32 cellular contexts compared by ENCODE assay signal in genomic region chr1:169064103-169064502, GRCh38.
"Had no signal": no experiment of that assay in that cellular context is flagged by ENCODE, and none has a peak within 500 bp of the region (broad histone marks: within the 10 kb centered on the region; RNA-seq: fewer than 3 reads in every experiment).

No MANE protein-coding gene starts in this region.

- H3K4me1 Mint-ChIP-seq: brain had no signal

- H3K4me3 ChIP-seq: ascending aorta, breast epithelium, cardiac muscle cell, colonic mucosa, esophagus squamous epithelium, gastroesophageal sphincter, heart right ventricle had no signal

- H3K36me3 ChIP-seq: ascending aorta, breast epithelium, cardiac muscle cell, colonic mucosa, esophagus squamous epithelium, gastroesophageal sphincter, heart right ventricle had no signal

- DNase-seq: activated CD4-positive, alpha-beta memory T cell treated with anti-CD3 and anti-CD28 coated beads for 36 hours; activated CD4-positive, alpha-beta T cell treated with anti-CD3 and anti-CD28 coated beads for 1 hour; activated CD4-positive, alpha-beta T cell treated with anti-CD3 and anti-CD28 coated beads for 4 hours; activated CD4-positive, alpha-beta T cell treated with anti-CD3 and anti-CD28 coated beads, Interleukin-2, amount 50 U/mL, for 1 hour; activated CD8-positive, alpha-beta memory T cell treated with anti-CD3 and anti-CD28 coated beads, Interleukin-2, amount 10 ng/mL, durations not matched to agents 7 days and 5 days; activated CD8-positive, alpha-beta memory T cell treated with anti-CD3 and anti-CD28 coated beads, Interleukin-2, amount 50 U/mL, for 4 hours; activated CD8-positive, alpha-beta T cell treated with anti-CD3 and anti-CD28 coated beads, Interleukin-2, amount 10 ng/mL, durations not matched to agents 7 days and 5 days; activated effector memory CD4-positive, alpha-beta T cell treated with anti-CD3 and anti-CD28 coated beads, Interleukin-2, amount 50 U/mL, for 16 hours; activated naive CD4-positive, alpha-beta T cell; activated naive CD4-positive, alpha-beta T cell treated with anti-CD3 and anti-CD28 coated beads, Interleukin-2, amount 10 ng/mL, durations not matched to agents 7 days and 5 days; activated naive CD8-positive, alpha-beta T cell treated with anti-CD3 and anti-CD28 coated beads, Interleukin-2, amount 10 ng/mL, durations not matched to agents 7 days and 5 days; activated T-cell treated with anti-CD3 and anti-CD28 coated beads, Interleukin-2, amount 50 U/mL, for 1 hour; activated T-cell treated with anti-CD3 and anti-CD28 coated beads, Interleukin-2, amount 50 U/mL, for 48 hours; central memory CD4-positive, alpha-beta T cell; cerebellar nuclear complex; colonic mucosa; effector CD8-positive, alpha-beta T cell; endodermal cell; erythroblast; esophagus squamous epithelium; foreskin melanocyte; heart right ventricle; T-helper 1 cell; T-helper 2 cell had no signal

- H3K27ac ChIP-seq: ascending aorta, breast epithelium, cardiac muscle cell, colonic mucosa, esophagus squamous epithelium, gastroesophageal sphincter, heart right ventricle had no signal

- H3K4me1 ChIP-seq: ascending aorta, breast epithelium, colonic mucosa, gastroesophageal sphincter had no signal

- H3K27me3 Mint-ChIP-seq: activated CD4-positive, alpha-beta memory T cell treated with anti-CD3 and anti-CD28 coated beads for 36 hours; activated CD8-positive, alpha-beta memory T cell treated with anti-CD3 and anti-CD28 coated beads, Interleukin-2, amount 10 ng/mL, durations not matched to agents 7 days and 5 days; activated naive CD8-positive, alpha-beta T cell treated with anti-CD3 and anti-CD28 coated beads, Interleukin-2, amount 10 ng/mL, durations not matched to agents 7 days and 5 days had no signal

- H3K27me3 ChIP-seq: ascending aorta, breast epithelium, cardiac muscle cell, colonic mucosa, esophagus squamous epithelium, gastroesophageal sphincter, heart right ventricle had no signal

- H3K9me3 ChIP-seq: colonic mucosa had no signal

- ATAC-seq: activated CD8-positive, alpha-beta memory T cell treated with anti-CD3 and anti-CD28 coated beads, Interleukin-2, amount 10 ng/mL, durations not matched to agents 7 days and 5 days; activated CD8-positive, alpha-beta T cell treated with anti-CD3 and anti-CD28 coated beads, Interleukin-2, amount 10 ng/mL, durations not matched to agents 7 days and 5 days; activated naive CD4-positive, alpha-beta T cell treated with anti-CD3 and anti-CD28 coated beads, Interleukin-2, amount 50 U/mL, for 72 hours; gastroesophageal sphincter; heart right ventricle had no signal

- H3K27ac Mint-ChIP-seq: activated CD4-positive, alpha-beta memory T cell treated with anti-CD3 and anti-CD28 coated beads for 36 hours; activated CD8-positive, alpha-beta memory T cell treated with anti-CD3 and anti-CD28 coated beads, Interleukin-2, amount 10 ng/mL, durations not matched to agents 7 days and 5 days; activated CD8-positive, alpha-beta T cell treated with anti-CD3 and anti-CD28 coated beads, Interleukin-2, amount 10 ng/mL, durations not matched to agents 7 days and 5 days; activated naive CD4-positive, alpha-beta T cell treated with anti-CD3 and anti-CD28 coated beads, Interleukin-2, amount 10 ng/mL, durations not matched to agents 7 days and 5 days; activated naive CD4-positive, alpha-beta T cell treated with anti-CD3 and anti-CD28 coated beads, Interleukin-2, amount 50 U/mL, for 72 hours; activated naive CD8-positive, alpha-beta T cell treated with anti-CD3 and anti-CD28 coated beads, Interleukin-2, amount 10 ng/mL, durations not matched to agents 7 days and 5 days; activated T-helper 1 cell treated with anti-CD3 and anti-CD28 coated beads, Interleukin-12 subunit alpha, Interleukin-12 subunit beta, Interleukin-2, Interleukin-4 antibody, amounts not matched to agents 30 ng/mL and 10 ng/mL and 1 ng/mL, durations not matched to agents 14 hours and 24 hours and 36 hours; activated T-helper 2 cell treated with anti-CD3 and anti-CD28 coated beads, Interferon-gamma antibody, Interleukin-2, Interleukin-4, amounts not matched to agents 10 μg/mL and 5 μg/mL and 100 μg/mL, durations not matched to agents 14 hours and 24 hours and 36 hours; brain; endodermal cell had no signal

- H3K4me3 Mint-ChIP-seq: activated CD4-positive, alpha-beta memory T cell treated with anti-CD3 and anti-CD28 coated beads for 36 hours; activated CD8-positive, alpha-beta memory T cell treated with anti-CD3 and anti-CD28 coated beads, Interleukin-2, amount 10 ng/mL, durations not matched to agents 7 days and 5 days; activated CD8-positive, alpha-beta T cell treated with anti-CD3 and anti-CD28 coated beads, Interleukin-2, amount 10 ng/mL, durations not matched to agents 7 days and 5 days; activated naive CD4-positive, alpha-beta T cell treated with anti-CD3 and anti-CD28 coated beads, Interleukin-2, amount 10 ng/mL, durations not matched to agents 7 days and 5 days; activated naive CD8-positive, alpha-beta T cell treated with anti-CD3 and anti-CD28 coated beads, Interleukin-2, amount 10 ng/mL, durations not matched to agents 7 days and 5 days; activated T-helper 1 cell treated with anti-CD3 and anti-CD28 coated beads, Interleukin-12 subunit alpha, Interleukin-12 subunit beta, Interleukin-2, Interleukin-4 antibody, amounts not matched to agents 30 ng/mL and 10 ng/mL and 1 ng/mL, durations not matched to agents 14 hours and 24 hours and 36 hours; brain; endodermal cell had no signal

- H3K36me3 Mint-ChIP-seq: activated naive CD4-positive, alpha-beta T cell treated with anti-CD3 and anti-CD28 coated beads, Interleukin-2, amount 10 ng/mL, durations not matched to agents 7 days and 5 days; brain had no signal
